ENCODE assay signal across 25 cellular contexts in genomic region chr16:87648236-87648635, GRCh38. TPM values are rescaled to one million over a fixed set of nuclear protein-coding genes. Genes with fewer than 3 reads are reported as not detected.
A peak's percentile ranks its signal among the peaks of the same experiment; 100 is the strongest.
DNase-seq lines count a peak whose midpoint lies in the region; ATAC-seq, FAIRE-seq and TF ChIP-seq lines count a peak whose summit lies in the region.
"Had no signal": no experiment of that assay in that cellular context is flagged by ENCODE, and none has a peak within 500 bp of the region (broad histone marks: within the 10 kb centered on the region; RNA-seq: fewer than 3 reads in every experiment).

No MANE protein-coding gene starts in this region.

- no peak for TF ChIP-seq CTCF in RWPE2 (IDR thresholded peaks at IDR 0.05; ENCODE audit: poor library complexity, severe bottlenecking)
- no peak for TF ChIP-seq CTCF in kidney (IDR thresholded peaks at IDR 0.05; ENCODE audit: borderline replicate concordance, extremely low read depth, insufficient read depth)

- H3K4me3 ChIP-seq in BLaER1 (no peak overlapping the region), RWPE2 (ENCODE audit: severe bottlenecking) (no peak overlapping the region), kidney (ENCODE audit: low read length in 2 of 2) (no peak overlapping the region)
- H3K4me3 ChIP-seq: ascending aorta, prostate gland, smooth muscle cell had no signal

- H3K9me3 ChIP-seq in BLaER1 (no peaks in the 10 kb centered on the region), RWPE2 (ENCODE audit: severe bottlenecking) (no peaks in the 10 kb centered on the region), kidney (ENCODE audit: control insufficient read depth in 1 of 2, low read length in 2 of 2) (no peaks in the 10 kb centered on the region)
- H3K9me3 ChIP-seq: ascending aorta, prostate gland had no signal

- peaks cover 25% of the 10 kb centered on the region; the same call in 1 of the 2 replicates for H3K4me1 ChIP-seq in BLaER1
- no peaks in the 10 kb centered on the region for H3K4me1 ChIP-seq in RWPE2 (ENCODE audit: insufficient read depth, poor library complexity, severe bottlenecking)
- no peaks in the 10 kb centered on the region for H3K4me1 ChIP-seq in kidney (ENCODE audit: control insufficient read depth in 1 of 2, insufficient read depth in 1 of 2, low read depth in 1 of 2, low read length in 2 of 2)
- H3K4me1 ChIP-seq: ascending aorta, prostate gland had no signal

- H3K27ac ChIP-seq in BLaER1 (no peak overlapping the region), RWPE2 (ENCODE audit: poor library complexity, severe bottlenecking) (no peak overlapping the region), kidney (ENCODE audit: low read depth in 2 of 2, low read length in 2 of 2) (no peak overlapping the region)
- H3K27ac ChIP-seq: ascending aorta, HL-60, prostate gland had no signal

- in situ Hi-C loops in G401 (cut with HindIII; ENCODE audit: low sequenced_read_pairs): no loop called here

- no peak for FAIRE-seq in kidney (lab: Jason Lieb, UNC)
- FAIRE-seq: GM12892 had no signal

- peak; percentile 68 for DNase-seq in G401 (ENCODE audit: low spot score)
- no peak for DNase-seq in RWPE2 (ENCODE audit: low spot score)
- peak; percentile 2 for DNase-seq in inferior parietal cortex (ENCODE audit: extremely low spot score)
- DNase-seq in kidney: no peak
- no peak for DNase-seq in NCI-H446 (lab: John Stamatoyannopoulos, UW)
- no peak for DNase-seq in Ammon's horn (ENCODE audit: low spot score)
- DNase-seq: activated CD4-positive, alpha-beta T cell treated with anti-CD3 and anti-CD28 coated beads for 36 hours; activated CD8-positive, alpha-beta memory T cell treated with anti-CD3 and anti-CD28 coated beads for 24 hours; activated naive CD4-positive, alpha-beta T cell treated with anti-CD3 and anti-CD28 coated beads, Interleukin-2, amount 50 U/mL, for 16 hours; activated T-cell treated with anti-CD3 and anti-CD28 coated beads, Interleukin-2, amount 50 U/mL, for 4 hours; CD8-positive, alpha-beta T cell; NCI-H1436 treated with DMSO at 0.1 percent for 48 hours; NCI-H2171; NCI-H524 treated with DMSO at 0.1 percent for 48 hours; RPMI8226; stimulated activated naive CD4-positive, alpha-beta T cell treated with Interleukin-2 at 50 U/mL for 16 hours had no signal

- no peaks in the 10 kb centered on the region; the same call in 1 of the 2 replicates for H4K20me1 ChIP-seq in BLaER1

- H3K36me3 ChIP-seq in BLaER1 (no peaks in the 10 kb centered on the region), RWPE2 (ENCODE audit: low read depth) (no peaks in the 10 kb centered on the region), kidney (ENCODE audit: control insufficient read depth in 1 of 2, insufficient read depth in 2 of 2, low read length in 2 of 2) (no peaks in the 10 kb centered on the region)
- H3K36me3 ChIP-seq: ascending aorta, prostate gland had no signal

- peaks cover 34% of the 10 kb centered on the region for H3K27me3 ChIP-seq in BLaER1
- peaks cover 47% of the 10 kb centered on the region for H3K27me3 ChIP-seq in RWPE2 (ENCODE audit: insufficient read depth, poor library complexity, severe bottlenecking)
- H3K27me3 ChIP-seq: ascending aorta had no signal

- intact Hi-C loops in kidney (cut with DNase I): no loop called here

- H3K9ac ChIP-seq in BLaER1 (no peak overlapping the region), kidney (ENCODE audit: low read length in 2 of 2) (no peak overlapping the region)

- peak overlapping the region; percentile 7; the same call in 1 of the 2 replicates for H3K4me2 ChIP-seq in BLaER1
- H3K4me2 ChIP-seq: smooth muscle cell had no signal

- ATAC-seq in RWPE2 (ENCODE audit: low read depth): peak; percentile 21; the same call in 1 of the 3 replicates
- no peak for ATAC-seq in GM19328 (IDR thresholded peaks at IDR 0.05; ENCODE audit: unreplicated experiment)
- ATAC-seq: activated CD4-positive, alpha-beta T cell treated with anti-CD3 and anti-CD28 coated beads for 36 hours; activated T-cell treated with anti-CD3 and anti-CD28 coated beads, Interleukin-2, amount 50 U/mL, for 4 hours; CD8-positive, alpha-beta T cell had no signal

RNA-seq across cellular contexts. Expression of gene JPH3, which starts 45.9 kb away (rescaled TPM):
- 22.1 and 30.0 TPM in 2 replicates for total RNA-seq in G401 (2014; rRNA removed; shearing (Covaris generic))
- 0.69 TPM for total RNA-seq in kidney
- polyA plus RNA-seq in kidney (ENCODE audit: insufficient read depth, low read depth, low replicate concordance): not detected
- total RNA-seq: activated T-cell treated with anti-CD3 and anti-CD28 coated beads, Interleukin-2, amount 50 U/mL, for 4 hours; ascending aorta; CD8-positive, alpha-beta T cell; fibroblast of villous mesenchyme; mononuclear cell had no signal

Comparison
In these comparisons a context has a peak if more than half of its experiments do, and no peak if none do; other contexts are left out.
1. DNase-seq: peak in G401 (single experiment) and inferior parietal cortex (single experiment); none in RWPE2 (single experiment), kidney (single experiment), NCI-H446 (0 of 2) and Ammon's horn (single experiment).
2. RNA of gene JPH3, which starts 45.9 kb away (total RNA-seq): 22.1 to 30.0 TPM in G401; 0.69 TPM in kidney (single experiment); every median in the first group is over 10 times any median in the second.